8 cellular contexts compared by ENCODE assay signal in the genomic region with DNA sequence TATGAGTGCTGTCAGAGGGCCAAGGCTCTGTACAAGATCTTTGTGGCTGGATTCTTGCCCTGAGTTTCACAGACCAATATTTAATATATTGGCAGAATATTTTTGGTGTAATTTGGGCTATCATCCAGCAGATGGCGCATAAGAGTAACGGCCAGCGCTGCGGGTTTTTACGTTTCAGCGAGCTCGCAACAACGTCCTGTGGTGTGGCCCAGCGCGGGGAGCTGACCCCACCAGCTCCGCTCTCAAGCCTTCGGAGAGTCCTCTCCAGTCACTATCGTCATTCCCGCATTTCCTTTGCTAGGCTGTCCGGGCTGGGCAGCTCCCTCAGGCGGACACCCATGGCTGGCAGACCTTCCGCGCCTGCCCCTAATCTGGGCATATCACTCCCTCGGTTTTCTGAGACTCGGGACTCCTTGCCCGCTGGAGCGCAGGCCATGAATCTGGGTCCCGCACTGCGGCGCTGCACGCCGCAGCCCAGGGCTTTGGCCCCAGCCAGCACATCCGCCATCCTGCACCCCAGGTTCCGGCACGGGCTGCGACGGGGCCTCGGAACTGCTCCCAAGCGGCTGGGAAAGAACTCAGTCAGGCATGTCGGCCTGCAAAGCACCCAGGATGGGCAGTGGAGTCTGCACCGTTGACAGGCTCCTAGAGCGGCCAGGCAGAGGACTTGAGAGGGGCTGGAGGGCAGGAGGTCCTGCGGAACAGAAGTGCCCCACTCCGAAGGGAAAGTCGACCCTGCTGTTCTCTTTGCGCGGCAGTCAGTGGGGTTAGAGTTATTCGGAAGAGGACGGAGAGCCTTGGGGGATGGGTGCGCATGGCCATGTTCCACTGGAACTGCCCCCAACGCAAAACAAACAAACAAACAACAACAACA. TPM values are rescaled to one million over a fixed set of nuclear protein-coding genes. Genes with fewer than 3 reads are reported as not detected.
DNase-seq lines count a peak whose midpoint lies in the region; ATAC-seq and TF ChIP-seq lines count a peak whose summit lies in the region.

No MANE protein-coding gene starts in this region.

- H3K27ac ChIP-seq in muscle layer of duodenum (ENCODE audit: low read length), result peak overlapping the region; percentile 58

- H3K4me3 ChIP-seq in muscle layer of duodenum (ENCODE audit: low read depth in 1 of 2, low read length in 2 of 2), result peak overlapping the region; percentile 67 to 76

- peaks cover 0 to 3% of the 10 kb centered on the region in 2 donors for H3K4me1 ChIP-seq in muscle layer of duodenum (ENCODE audit: control insufficient read depth in 1 of 2, insufficient read depth in 2 of 2, low read length in 2 of 2)

- no peaks in the 10 kb centered on the region for H3K36me3 Mint-ChIP-seq in activated T-cell treated with anti-CD3 and anti-CD28 coated beads, Interleukin-2, amount 50 U/mL, for 4 hours (ENCODE audit: insufficient read depth)

- ATAC-seq in HG03432 (IDR thresholded peaks at IDR 0.05; ENCODE audit: unreplicated experiment) (peak; percentile 67), HG03097 (IDR thresholded peaks at IDR 0.05; ENCODE audit: low FRiP score, unreplicated experiment) (no peak)
- ATAC-seq in activated T-cell treated with anti-CD3 and anti-CD28 coated beads, Interleukin-2, amount 50 U/mL, for 4 hours, result peak; percentile 80 to 86

- no peaks in the 10 kb centered on the region for H3K36me3 ChIP-seq in muscle layer of duodenum (ENCODE audit: control insufficient read depth in 1 of 2, insufficient read depth in 2 of 2, low read length in 2 of 2)

- H3K4me3 Mint-ChIP-seq in activated T-cell treated with anti-CD3 and anti-CD28 coated beads, Interleukin-2, amount 50 U/mL, for 4 hours, result peak overlapping the region; percentile 85

- H3K9me3 Mint-ChIP-seq in activated T-cell treated with anti-CD3 and anti-CD28 coated beads, Interleukin-2, amount 50 U/mL, for 4 hours, result no peaks in the 10 kb centered on the region

- DNase-seq in GM10266 (ENCODE audit: extremely low spot score), result peak; percentile 43
- DNase-seq in OCI-M1 (lab: John Stamatoyannopoulos, UW), result peak; percentile 83
- DNase-seq in activated T-cell treated with anti-CD3 and anti-CD28 coated beads, Interleukin-2, amount 50 U/mL, for 4 hours, result peak; percentile 47
- peak; percentile 61 for DNase-seq in fibroblast of gingiva (ENCODE audit: low read depth)
- peak; percentile 68 for DNase-seq in stimulated activated CD8-positive, alpha-beta memory T cell treated with anti-CD3 and anti-CD28 coated beads, Interleukin-4, amount 100 ng/mL, for 48 hours

- TF ChIP-seq CTCF in GM10266 (IDR thresholded peaks at IDR 0.05; ENCODE audit: control insufficient read depth, insufficient read depth, low read depth, missing control alignments), result peak; percentile 74

- no peaks in the 10 kb centered on the region for H3K27me3 ChIP-seq in muscle layer of duodenum (ENCODE audit: low read depth, low read length)

- no peaks in the 10 kb centered on the region for H3K9me3 ChIP-seq in muscle layer of duodenum (ENCODE audit: control insufficient read depth in 1 of 2, low read length in 2 of 2)

- H3K27me3 Mint-ChIP-seq in activated T-cell treated with anti-CD3 and anti-CD28 coated beads, Interleukin-2, amount 50 U/mL, for 4 hours (ENCODE audit: low read depth), result peaks cover 13% of the 10 kb centered on the region

- H3K4me1 Mint-ChIP-seq in activated T-cell treated with anti-CD3 and anti-CD28 coated beads, Interleukin-2, amount 50 U/mL, for 4 hours (ENCODE audit: low read depth), result peaks cover 7% of the 10 kb centered on the region

RNA-seq across cellular contexts. Expression of gene OLR1, which starts 18.4 kb away (rescaled TPM):
- total RNA-seq in activated T-cell treated with anti-CD3 and anti-CD28 coated beads, Interleukin-2, amount 50 U/mL, for 4 hours, result not detected

RNA-seq across cellular contexts. Expression of gene CLEC7A, which starts 23.5 kb away (rescaled TPM):
- total RNA-seq in activated T-cell treated with anti-CD3 and anti-CD28 coated beads, Interleukin-2, amount 50 U/mL, for 4 hours, result under 1 TPM in 2 of 3 donors, not detected in 1; 0.16 to 0.69 TPM

RNA-seq across cellular contexts. Expression of gene TMEM52B, which starts 25.3 kb away (rescaled TPM):
- total RNA-seq in activated T-cell treated with anti-CD3 and anti-CD28 coated beads, Interleukin-2, amount 50 U/mL, for 4 hours, result not detected

RNA-seq across cellular contexts. Expression of gene CLEC1A, which starts 54.7 kb away (rescaled TPM):
- not detected for total RNA-seq in activated T-cell treated with anti-CD3 and anti-CD28 coated beads, Interleukin-2, amount 50 U/mL, for 4 hours

RNA-seq across cellular contexts. Expression of gene GABARAPL1, which starts 59.2 kb away (rescaled TPM):
- 10 to 100 TPM in 1 of 3 donors, 1 to 10 TPM in 2; 6.3 to 10.4 (median 9.3) TPM for total RNA-seq in activated T-cell treated with anti-CD3 and anti-CD28 coated beads, Interleukin-2, amount 50 U/mL, for 4 hours
